In genomic region chr16:25838724-25839186, GRCh38 we compare ENCODE assay signal across 10 cellular contexts.
DNase-seq lines count a peak whose midpoint lies in the region; ATAC-seq and TF ChIP-seq lines count a peak whose summit lies in the region.
"Had no signal": no experiment of that assay in that cellular context is flagged by ENCODE, and none has a peak within 500 bp of the region (broad histone marks: within the 10 kb centered on the region; RNA-seq: fewer than 3 reads in every experiment).

No MANE protein-coding gene starts in this region.

- no peak for DNase-seq in CD14-positive monocyte (ENCODE audit: low spot score)
- peak; percentile 59 for DNase-seq in H4 (ENCODE audit: low spot score)
- DNase-seq in NCI-H2196 treated with DMSO at 0.1 percent for 48 hours (lab: John Stamatoyannopoulos, UW; ENCODE audit: unreplicated experiment): peak; percentile 53
- DNase-seq in naive B cell: peak; percentile 38

- H3K4me1 Mint-ChIP-seq in CD14-positive monocyte (peaks cover 3% of the 10 kb centered on the region), naive B cell (peaks cover 0 to 5% (median 2%) of the 10 kb centered on the region in 3 donors)
- H3K4me1 Mint-ChIP-seq: IgD-negative memory B cell had no signal

- H3K27ac Mint-ChIP-seq in CD14-positive monocyte (no peak overlapping the region), naive B cell (no peak overlapping the region)
- H3K27ac Mint-ChIP-seq: IgD-negative memory B cell had no signal

- H3K4me3 Mint-ChIP-seq in CD14-positive monocyte: no peak overlapping the region
- H3K4me3 Mint-ChIP-seq in naive B cell: no peak overlapping the region
- H3K4me3 Mint-ChIP-seq: IgD-negative memory B cell had no signal

- H3K27me3 Mint-ChIP-seq in CD14-positive monocyte (ENCODE audit: low read depth in 3 of 3): peaks cover 0 to 8% (median 1%) of the 10 kb centered on the region in 3 donors
- H3K27me3 Mint-ChIP-seq in naive B cell: peaks cover 12 to 40% (median 21%) of the 10 kb centered on the region in 3 donors

- ATAC-seq in esophagus mucosa: peak; percentile 47
- peak in 1 of 2 donors; percentile 30 for ATAC-seq in naive B cell (ENCODE audit: low read depth in 2 of 2)
- ATAC-seq in HG02610 (IDR thresholded peaks at IDR 0.05; ENCODE audit: unreplicated experiment): no peak
- no peak for ATAC-seq in GM21723 (IDR thresholded peaks at IDR 0.05; ENCODE audit: unreplicated experiment)

- intact Hi-C loops in CD14-positive monocyte (cut with micrococcal nuclease): loop anchor here in 1 of 2 donors (10.0 kb wide), 1 partner anchor 1616 kb away; no protein-coding TSS in a partner anchor

- H3K27ac ChIP-seq in VCaP: no peak overlapping the region
- H3K27ac ChIP-seq: neutrophil had no signal

- TF ChIP-seq CTCF in CD14-positive monocyte (IDR thresholded peaks at IDR 0.05): peak; percentile 84
- TF ChIP-seq CTCF in VCaP (conservative IDR thresholded peaks at IDR 0.05): peak; percentile 63

- H3K36me3 Mint-ChIP-seq in CD14-positive monocyte: no peaks in the 10 kb centered on the region
- no peaks in the 10 kb centered on the region for H3K36me3 Mint-ChIP-seq in naive B cell
- H3K36me3 Mint-ChIP-seq: IgD-negative memory B cell had no signal

- H3K9me3 Mint-ChIP-seq in CD14-positive monocyte: no peaks in the 10 kb centered on the region
- no peaks in the 10 kb centered on the region for H3K9me3 Mint-ChIP-seq in naive B cell
- H3K9me3 Mint-ChIP-seq: IgD-negative memory B cell had no signal
